Comparison of ENCODE assay signal across 8 cellular contexts in the genomic region with DNA sequence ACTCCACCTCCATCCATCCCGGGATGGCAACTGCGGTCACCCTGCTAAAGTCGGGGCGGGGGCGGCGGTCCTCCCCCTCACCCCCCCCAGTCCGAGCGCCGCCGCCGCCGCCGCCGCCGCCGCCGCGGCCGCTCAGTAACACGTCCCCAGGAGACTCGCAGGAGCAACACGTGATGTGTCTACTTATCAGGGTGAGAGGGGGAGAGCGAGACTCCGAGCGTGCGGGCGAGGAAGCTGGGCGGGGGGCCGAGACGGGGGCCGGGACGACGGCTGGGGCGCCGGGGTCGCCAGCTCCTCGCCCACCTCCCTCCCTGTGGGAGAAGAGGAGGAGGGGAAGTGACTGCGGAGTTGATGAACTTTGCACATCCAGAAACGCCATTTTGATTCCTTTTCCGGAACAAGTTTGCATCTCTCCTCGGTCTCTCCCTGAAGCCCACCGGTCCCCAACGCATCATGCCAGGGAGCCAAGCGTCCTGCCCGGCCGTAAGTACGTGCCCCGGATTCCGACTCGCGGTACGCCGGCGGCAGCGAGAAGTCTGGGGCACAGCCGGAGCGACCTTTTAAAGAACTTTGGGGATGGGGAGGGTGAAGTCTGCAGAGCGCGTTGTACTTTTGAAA. TPM values are rescaled to one million over a fixed set of nuclear protein-coding genes. Genes with fewer than 3 reads are reported as not detected.
A peak's percentile ranks its signal among the peaks of the same experiment; 100 is the strongest.
DNase-seq lines count a peak whose midpoint lies in the region; ATAC-seq and TF ChIP-seq lines count a peak whose summit lies in the region.

A gene with protein sequence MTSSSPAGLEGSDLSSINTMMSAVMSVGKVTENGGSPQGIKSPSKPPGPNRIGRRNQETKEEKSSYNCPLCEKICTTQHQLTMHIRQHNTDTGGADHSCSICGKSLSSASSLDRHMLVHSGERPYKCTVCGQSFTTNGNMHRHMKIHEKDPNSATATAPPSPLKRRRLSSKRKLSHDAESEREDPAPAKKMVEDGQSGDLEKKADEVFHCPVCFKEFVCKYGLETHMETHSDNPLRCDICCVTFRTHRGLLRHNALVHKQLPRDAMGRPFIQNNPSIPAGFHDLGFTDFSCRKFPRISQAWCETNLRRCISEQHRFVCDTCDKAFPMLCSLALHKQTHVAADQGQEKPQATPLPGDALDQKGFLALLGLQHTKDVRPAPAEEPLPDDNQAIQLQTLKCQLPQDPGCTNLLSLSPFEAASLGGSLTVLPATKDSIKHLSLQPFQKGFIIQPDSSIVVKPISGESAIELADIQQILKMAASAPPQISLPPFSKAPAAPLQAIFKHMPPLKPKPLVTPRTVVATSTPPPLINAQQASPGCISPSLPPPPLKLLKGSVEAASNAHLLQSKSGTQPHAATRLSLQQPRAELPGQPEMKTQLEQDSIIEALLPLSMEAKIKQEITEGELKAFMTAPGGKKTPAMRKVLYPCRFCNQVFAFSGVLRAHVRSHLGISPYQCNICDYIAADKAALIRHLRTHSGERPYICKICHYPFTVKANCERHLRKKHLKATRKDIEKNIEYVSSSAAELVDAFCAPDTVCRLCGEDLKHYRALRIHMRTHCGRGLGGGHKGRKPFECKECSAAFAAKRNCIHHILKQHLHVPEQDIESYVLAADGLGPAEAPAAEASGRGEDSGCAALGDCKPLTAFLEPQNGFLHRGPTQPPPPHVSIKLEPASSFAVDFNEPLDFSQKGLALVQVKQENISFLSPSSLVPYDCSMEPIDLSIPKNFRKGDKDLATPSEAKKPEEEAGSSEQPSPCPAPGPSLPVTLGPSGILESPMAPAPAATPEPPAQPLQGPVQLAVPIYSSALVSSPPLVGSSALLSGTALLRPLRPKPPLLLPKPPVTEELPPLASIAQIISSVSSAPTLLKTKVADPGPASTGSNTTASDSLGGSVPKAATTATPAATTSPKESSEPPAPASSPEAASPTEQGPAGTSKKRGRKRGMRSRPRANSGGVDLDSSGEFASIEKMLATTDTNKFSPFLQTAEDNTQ (N-terminal part only) (plus strand): TSS at position 384 of the 618 bp plus-strand sequence. CDS start 73,951 bp downstream, outside the sequence.

- peaks cover 36% of the 10 kb centered on the region for H3K4me1 Mint-ChIP-seq in activated naive CD8-positive, alpha-beta T cell treated with anti-CD3 and anti-CD28 coated beads, Interleukin-2, amount 10 ng/mL, durations not matched to agents 7 days and 5 days
- H3K4me1 Mint-ChIP-seq in progenitor cell of endocrine pancreas (ENCODE audit: low read depth): peaks cover 27% of the 10 kb centered on the region

- intact Hi-C loops in Right ventricle myocardium superior (cut with DNase I): loop anchor here (10.0 kb wide), 2 partner anchors 53 to 127 kb away; no protein-coding TSS in a partner anchor

- ATAC-seq in GM21447 (IDR thresholded peaks at IDR 0.05; ENCODE audit: unreplicated experiment): peak; percentile 58
- peak; percentile 51 for ATAC-seq in activated naive CD8-positive, alpha-beta T cell treated with anti-CD3 and anti-CD28 coated beads, Interleukin-2, amount 10 ng/mL, durations not matched to agents 7 days and 5 days (ENCODE audit: low read depth)
- ATAC-seq in Right ventricle myocardium superior (ENCODE audit: poor library complexity): peak; percentile 80

- H3K27ac Mint-ChIP-seq in activated naive CD8-positive, alpha-beta T cell treated with anti-CD3 and anti-CD28 coated beads, Interleukin-2, amount 10 ng/mL, durations not matched to agents 7 days and 5 days: peak within 1 kb of the TSS; percentile 97
- H3K27ac Mint-ChIP-seq in progenitor cell of endocrine pancreas: peak within 1 kb of the TSS; percentile 94

- POLR2A ChIA-PET in activated naive CD8-positive, alpha-beta T cell treated with anti-CD3 and anti-CD28 coated beads, Interleukin-2, amount 10 ng/mL, durations not matched to agents 7 days and 5 days (lab: Charles Lee): interaction anchor here (0.7 to 4.7 kb wide), 7 partner anchors 9 to 1260 kb away, joined by 3 to 45 read pairs (median 7); no protein-coding TSS in a partner anchor

- no peak for TF ChIP-seq CTCF in progenitor cell of endocrine pancreas (IDR thresholded peaks at IDR 0.05; ENCODE audit: unreplicated experiment)

- no peaks in the 10 kb centered on the region for H3K27me3 Mint-ChIP-seq in activated naive CD8-positive, alpha-beta T cell treated with anti-CD3 and anti-CD28 coated beads, Interleukin-2, amount 10 ng/mL, durations not matched to agents 7 days and 5 days
- H3K27me3 Mint-ChIP-seq in progenitor cell of endocrine pancreas: no peaks in the 10 kb centered on the region

- H3K9me3 Mint-ChIP-seq in activated naive CD8-positive, alpha-beta T cell treated with anti-CD3 and anti-CD28 coated beads, Interleukin-2, amount 10 ng/mL, durations not matched to agents 7 days and 5 days: no peaks in the 10 kb centered on the region
- no peaks in the 10 kb centered on the region for H3K9me3 Mint-ChIP-seq in progenitor cell of endocrine pancreas (ENCODE audit: low read depth)

- peak within 1 kb of the TSS; percentile 93 for H3K4me3 Mint-ChIP-seq in activated naive CD8-positive, alpha-beta T cell treated with anti-CD3 and anti-CD28 coated beads, Interleukin-2, amount 10 ng/mL, durations not matched to agents 7 days and 5 days
- peak within 1 kb of the TSS; percentile 91 for H3K4me3 Mint-ChIP-seq in progenitor cell of endocrine pancreas (ENCODE audit: low read depth)

- DNase-seq in DMS53 (lab: John Stamatoyannopoulos, UW): peak; percentile 82
- DNase-seq in HuH-7 (ENCODE audit: low spot score): peak; percentile 88
- DNase-seq in SKM-1 (lab: John Stamatoyannopoulos, UW; ENCODE audit: unreplicated experiment): peak; percentile 29
- no peak for DNase-seq in activated naive CD8-positive, alpha-beta T cell treated with anti-CD3 and anti-CD28 coated beads, Interleukin-2, amount 10 ng/mL, durations not matched to agents 7 days and 5 days
- peak; percentile 67 for DNase-seq in Right ventricle myocardium superior
- peak; percentile 37 for DNase-seq in progenitor cell of endocrine pancreas (ENCODE audit: low spot score, unreplicated experiment)
- no peak for DNase-seq in NK-92 (lab: John Stamatoyannopoulos, UW; ENCODE audit: unreplicated experiment)

- no peaks in the 10 kb centered on the region for H3K36me3 Mint-ChIP-seq in activated naive CD8-positive, alpha-beta T cell treated with anti-CD3 and anti-CD28 coated beads, Interleukin-2, amount 10 ng/mL, durations not matched to agents 7 days and 5 days
- no peaks in the 10 kb centered on the region for H3K36me3 Mint-ChIP-seq in progenitor cell of endocrine pancreas (ENCODE audit: insufficient read depth)

RNA-seq across cellular contexts. Expression of the gene that starts here (rescaled TPM):
- 10 to 100 TPM; 37.0 to 39.1 TPM for total RNA-seq in activated naive CD8-positive, alpha-beta T cell treated with anti-CD3 and anti-CD28 coated beads, Interleukin-2, amount 10 ng/mL, durations not matched to agents 7 days and 5 days
- 34.2 TPM for total RNA-seq in Right ventricle myocardium superior
- 67.2 and 71.7 TPM in 2 replicates for total RNA-seq in progenitor cell of endocrine pancreas

Comparison
In these comparisons a context has a peak if more than half of its experiments do, and no peak if none do; other contexts are left out.
1. DNase-seq: peak in DMS53 (single experiment), HuH-7 (single experiment), SKM-1 (single experiment), Right ventricle myocardium superior (single experiment) and progenitor cell of endocrine pancreas (single experiment); none in activated naive CD8-positive, alpha-beta T cell treated with anti-CD3 and anti-CD28 coated beads, Interleukin-2, amount 10 ng/mL, durations not matched to agents 7 days and 5 days (single experiment) and NK-92 (single experiment).
2. Peak in every context shown above with its lines, with median percentiles within 50 percentile points of each other: ATAC-seq.